In the genomic region with DNA sequence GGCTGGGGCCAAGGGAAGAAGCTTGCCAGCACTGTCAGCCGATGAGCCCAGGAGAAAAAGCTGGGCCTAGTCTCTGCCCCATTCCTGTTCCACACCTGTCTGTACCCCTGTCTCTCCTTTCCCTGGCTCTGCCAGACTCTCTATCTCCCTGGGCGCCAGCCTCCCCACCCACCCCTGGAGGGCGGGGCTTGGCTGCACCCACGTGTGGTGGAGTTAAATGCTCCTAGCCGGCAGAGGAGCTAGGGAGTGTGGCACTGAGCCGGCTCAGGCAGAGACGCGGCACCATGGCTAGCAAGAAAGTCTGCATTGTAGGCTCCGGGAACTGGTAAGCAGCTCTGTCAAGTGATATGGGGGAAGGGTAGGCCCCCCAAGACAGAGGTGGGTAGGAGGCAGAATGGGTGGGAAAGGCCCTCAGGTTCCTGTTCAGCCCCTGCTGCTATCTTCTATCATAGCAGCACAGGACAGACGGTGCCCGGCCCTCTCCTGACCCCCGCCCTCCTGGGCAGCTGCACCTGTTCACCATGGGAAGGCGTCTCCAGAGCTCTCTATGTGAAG, we compare ENCODE assay signal across 8 cellular contexts. TPM values are rescaled to one million over a fixed set of nuclear protein-coding genes. Genes with fewer than 3 reads are reported as not detected.
DNase-seq lines count a peak whose midpoint lies in the region; ATAC-seq and TF ChIP-seq lines count a peak whose summit lies in the region.

GPD1 (plus strand) TSS at position 242 of the 555 bp plus-strand sequence; CDS start at position 285, 43 bp downstream.

- no peaks in the 10 kb centered on the region for H3K4me1 Mint-ChIP-seq in activated T-cell treated with anti-CD3 and anti-CD28 coated beads, Interleukin-2, amount 50 U/mL, for 4 hours (ENCODE audit: low read depth)
- H3K4me1 Mint-ChIP-seq in mesothelial cell of epicardium: peaks cover 9% of the 10 kb centered on the region

- no peaks in the 10 kb centered on the region for H3K9me3 ChIP-seq in Panc1 (ENCODE audit: control insufficient read depth, insufficient read depth, low read depth, low read length)
- H3K9me3 ChIP-seq in endocrine pancreas (ENCODE audit: control insufficient read depth, low read length): no peaks in the 10 kb centered on the region
- H3K9me3 ChIP-seq in transverse colon: no peaks in the 10 kb centered on the region

- H3K27ac ChIP-seq in Panc1 (ENCODE audit: low read length): no peak within 1 kb of the TSS
- H3K27ac ChIP-seq in transverse colon: peak within 1 kb of the TSS in 1 of 4 donors; percentile 38

- H3K4me3 Mint-ChIP-seq in activated T-cell treated with anti-CD3 and anti-CD28 coated beads, Interleukin-2, amount 50 U/mL, for 4 hours: no peak within 1 kb of the TSS
- no peak within 1 kb of the TSS for H3K4me3 Mint-ChIP-seq in mesothelial cell of epicardium

- H3K27me3 Mint-ChIP-seq in activated T-cell treated with anti-CD3 and anti-CD28 coated beads, Interleukin-2, amount 50 U/mL, for 4 hours (ENCODE audit: low read depth): no peaks in the 10 kb centered on the region
- H3K27me3 Mint-ChIP-seq in mesothelial cell of epicardium (ENCODE audit: low read depth): no peaks in the 10 kb centered on the region

- ATAC-seq in activated T-cell treated with anti-CD3 and anti-CD28 coated beads, Interleukin-2, amount 50 U/mL, for 4 hours: peak; percentile 70 to 75
- 0 out of 2 replicates have a peak, but pooled peaks have one; percentile 43 for ATAC-seq in Panc1
- ATAC-seq in HG02973 (IDR thresholded peaks at IDR 0.05; ENCODE audit: unreplicated experiment): no peak

- H3K4me3 ChIP-seq in Panc1 (ENCODE audit: low read depth in 2 of 2, low read length in 2 of 2) (no peak within 1 kb of the TSS), endocrine pancreas (ENCODE audit: control insufficient read depth, insufficient read depth, low read length) (peak within 1 kb of the TSS; percentile 15), transverse colon (no peak within 1 kb of the TSS)

- no peaks in the 10 kb centered on the region for H3K9me3 Mint-ChIP-seq in activated T-cell treated with anti-CD3 and anti-CD28 coated beads, Interleukin-2, amount 50 U/mL, for 4 hours
- no peaks in the 10 kb centered on the region for H3K9me3 Mint-ChIP-seq in mesothelial cell of epicardium

- H3K9ac ChIP-seq in endocrine pancreas (ENCODE audit: control insufficient read depth, insufficient read depth, low read length): peak within 1 kb of the TSS; percentile 66

- POLR2A ChIA-PET in Panc1 (lab: Charles Lee): interaction anchor here (0.6 kb wide), 1 partner anchor 63 kb away, joined by 3 read pairs; the partner anchor contains the start of gene CERS5

- no peaks in the 10 kb centered on the region for H3K27me3 ChIP-seq in Panc1 (ENCODE audit: control insufficient read depth, insufficient read depth, low read length)
- no peaks in the 10 kb centered on the region for H3K27me3 ChIP-seq in endocrine pancreas (ENCODE audit: control insufficient read depth, insufficient read depth, low read length)
- no peaks in the 10 kb centered on the region for H3K27me3 ChIP-seq in transverse colon

- TF ChIP-seq CTCF in Panc1 (IDR thresholded peaks at IDR 0.05) (no peak), mesothelial cell of epicardium (IDR thresholded peaks at IDR 0.05; ENCODE audit: unreplicated experiment) (no peak), transverse colon (IDR thresholded peaks at IDR 0.05) (peak in 1 of 5 experiments; percentile 22)

- 23 to 60% methylated on average over 1 to 13 of the region's 13 CpGs for WGBS in transverse colon (ENCODE audit: low coverage in 1 of 2), 2 donors

- BruUV-seq in Panc1 (replicated peaks; lab: Mats Ljungman, UMichigan): no TSS peak

- no peaks in the 10 kb centered on the region for H3K36me3 ChIP-seq in Panc1 (ENCODE audit: control insufficient read depth, insufficient read depth, low read length)
- peaks cover 4% of the 10 kb centered on the region for H3K36me3 ChIP-seq in endocrine pancreas (ENCODE audit: control insufficient read depth, insufficient read depth, low read length)
- H3K36me3 ChIP-seq in transverse colon: peaks cover 0 to 7% (median 2%) of the 10 kb centered on the region in 4 donors

- intact Hi-C loops in Panc1 (cut with micrococcal nuclease; ENCODE audit: unreplicated experiment): no loop called here
- intact Hi-C loops in transverse colon (cut with DNase I; ENCODE audit: low total_unique reads): loop anchor here (10.0 kb wide), 1 partner anchor 71 kb away; no protein-coding TSS in a partner anchor

- peaks cover 15% of the 10 kb centered on the region for H3K36me3 Mint-ChIP-seq in activated T-cell treated with anti-CD3 and anti-CD28 coated beads, Interleukin-2, amount 50 U/mL, for 4 hours (ENCODE audit: insufficient read depth)
- H3K36me3 Mint-ChIP-seq in mesothelial cell of epicardium: peaks cover 14% of the 10 kb centered on the region

- TF ChIP-seq POLR2A in transverse colon (IDR thresholded peaks at IDR 0.05): peak; percentile 52

- no peak for DNase-seq in activated T-cell treated with anti-CD3 and anti-CD28 coated beads, Interleukin-2, amount 50 U/mL, for 4 hours
- no peak for DNase-seq in activated T-cell treated with anti-CD3 and anti-CD28 coated beads for 4 hours
- DNase-seq in Panc1 (ENCODE audit: low read depth, low spot score): no peak
- DNase-seq in mesothelial cell of epicardium (ENCODE audit: low spot score in 2 of 2, unreplicated experiment in 2 of 2): peak; percentile 42 to 70
- DNase-seq in transverse colon: peak; percentile 81
- DNase-seq in activated CD8-positive, alpha-beta memory T cell treated with anti-CD3 and anti-CD28 coated beads, Interleukin-2, amount 50 U/mL, for 4 hours: no peak

- in situ Hi-C loops in Panc1 (cut with HindIII; ENCODE audit: low pct_unique_long_range_greater_than_20kb, low sequenced_read_pairs): no loop called here
- in situ Hi-C loops in transverse colon (cut with MboI; ENCODE audit: low pct_ligation_motif_present in 1 of 4, low pct_unique_long_range_greater_than_20kb in 1 of 4, low sequenced_read_pairs in 3 of 4): no loop called here

- H3K4me1 ChIP-seq in Panc1 (ENCODE audit: control insufficient read depth, insufficient read depth, low read length) (peaks cover 7% of the 10 kb centered on the region; the same call in 1 of the 2 replicates), endocrine pancreas (ENCODE audit: control insufficient read depth, insufficient read depth, low read length) (peaks cover 10% of the 10 kb centered on the region), transverse colon (peaks cover 15 to 21% (median 17%) of the 10 kb centered on the region in 4 donors)

- no peak for TF ChIP-seq EP300 in transverse colon (IDR thresholded peaks at IDR 0.05; ENCODE audit: low read depth)

- H3K27ac Mint-ChIP-seq in mesothelial cell of epicardium: peak within 1 kb of the TSS; percentile 71

- CTCF ChIA-PET in Panc1 (lab: Charles Lee): interaction anchor here (0.5 to 1.4 kb wide), 3 partner anchors 71 to 281 kb away, joined by 3 to 8 read pairs (median 4); no protein-coding TSS in a partner anchor

RNA-seq across cellular contexts. Expression of gene GPD1, which starts in this region (rescaled TPM):
- total RNA-seq in activated T-cell treated with anti-CD3 and anti-CD28 coated beads, Interleukin-2, amount 50 U/mL, for 4 hours: 1 to 10 TPM in 1 of 3 donors, under 1 TPM in 2; 0.60 to 1.2 (median 0.87) TPM
- 0.28 TPM for total RNA-seq in Panc1 (2021; ENCODE audit: unreplicated experiment)
- not detected for polyA plus RNA-seq in Panc1 (2012; ENCODE audit: insufficient read length)
- 0.72 to 1.2 TPM (median 1.1 TPM) in 3 replicates for total RNA-seq in mesothelial cell of epicardium
- total RNA-seq in transverse colon: 10 to 100 TPM in 2 of 4 donors, 1 to 10 TPM in 1, not detected in 1; 9.2 to 22.1 (median 11.3) TPM

Comparison
In these comparisons a context has a peak if more than half of its experiments do, and no peak if none do; other contexts are left out.
1. Peak in ATAC-seq in Panc1; RNA of the gene not detected or under 1 TPM.
2. DNase-seq: peak in mesothelial cell of epicardium (2 of 2) and transverse colon (single experiment); none in activated T-cell treated with anti-CD3 and anti-CD28 coated beads, Interleukin-2, amount 50 U/mL, for 4 hours (single experiment), activated T-cell treated with anti-CD3 and anti-CD28 coated beads for 4 hours (single experiment), Panc1 (single experiment) and activated CD8-positive, alpha-beta memory T cell treated with anti-CD3 and anti-CD28 coated beads, Interleukin-2, amount 50 U/mL, for 4 hours (single experiment).